ENCODE assay signal across 8 cellular contexts in the genomic region with DNA sequence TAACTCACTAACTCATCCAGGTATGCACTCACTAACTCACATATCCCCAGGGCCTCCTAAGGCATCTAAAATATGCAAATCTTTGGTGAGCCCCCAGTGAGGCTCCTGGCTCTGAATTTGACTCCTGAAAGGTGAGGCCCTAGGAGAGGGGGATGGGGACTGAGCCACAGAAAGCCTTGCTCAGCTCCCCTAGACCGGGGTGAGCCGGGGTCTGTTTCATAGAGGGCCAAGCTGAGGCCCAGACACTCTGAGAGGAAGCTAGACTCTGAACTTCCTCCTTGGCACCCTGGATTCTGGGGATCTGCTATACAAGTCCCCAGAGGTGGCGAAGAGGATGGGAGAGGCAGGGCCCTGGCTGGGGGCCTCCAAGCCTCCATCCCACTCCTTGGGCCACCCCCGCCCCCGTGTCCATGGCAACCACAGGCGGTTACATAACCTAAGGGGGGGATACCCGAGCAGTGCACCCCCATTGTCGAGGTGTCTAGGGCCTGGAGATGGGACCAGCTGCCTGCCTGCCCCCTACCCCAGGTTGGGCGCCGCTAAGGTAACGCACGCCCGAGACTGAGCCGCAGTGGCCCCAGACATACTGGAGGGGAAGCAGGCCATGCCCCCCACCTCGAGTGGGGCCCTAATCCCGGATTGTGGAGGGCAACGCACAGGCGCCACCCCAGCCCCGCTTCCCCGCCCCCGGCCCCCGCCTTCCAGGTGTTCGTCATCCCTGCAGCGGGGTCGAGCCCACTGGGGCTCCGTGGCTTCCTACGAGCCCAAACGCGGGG. TPM values are rescaled to one million over a fixed set of nuclear protein-coding genes. Genes with fewer than 3 reads are reported as not detected.
A peak's percentile ranks its signal among the peaks of the same experiment; 100 is the strongest.
DNase-seq lines count a peak whose midpoint lies in the region; ATAC-seq and TF ChIP-seq lines count a peak whose summit lies in the region.

No MANE protein-coding gene starts in this region.

- intact Hi-C loops in breast epithelium (cut with DNase I; ENCODE audit: low total_unique reads), result loop anchor here (10.0 kb wide), 1 partner anchor 82 kb away; no protein-coding TSS in a partner anchor
- intact Hi-C loops in vagina (cut with DNase I), result no loop called here

- H3K27ac ChIP-seq in breast epithelium, result peak overlapping the region; percentile 82 to 90
- no peak overlapping the region for H3K27ac ChIP-seq in mesenchymal stem cell (ENCODE audit: low read length, poor library complexity, severe bottlenecking)
- H3K27ac ChIP-seq in vagina, result peak overlapping the region; percentile 92

- peaks cover 32% of the 10 kb centered on the region for H3K79me1 ChIP-seq in mesenchymal stem cell (replicated peaks; ENCODE audit: low read length, poor library complexity, severe bottlenecking)

- peak overlapping the region; percentile 77 for H3K9ac ChIP-seq in mesenchymal stem cell (ENCODE audit: low read length)

- peak overlapping the region in 1 of 2 experiments; percentile 35 for H3K4ac ChIP-seq in mesenchymal stem cell (ENCODE audit: low read depth in 1 of 2, low read length in 2 of 2)

- peak overlapping the region; percentile 50 for H4K91ac ChIP-seq in mesenchymal stem cell (ENCODE audit: low read length)

- H2AK5ac ChIP-seq in mesenchymal stem cell (ENCODE audit: low read length, severe bottlenecking), result no peak overlapping the region

- H2BK15ac ChIP-seq in mesenchymal stem cell (ENCODE audit: low read depth, poor library complexity, severe bottlenecking), result peak overlapping the region; percentile 67

- DNase-seq in GDM1 (lab: John Stamatoyannopoulos, UW), result peak; percentile 34
- peak; percentile 24 for DNase-seq in NCI-H69 (lab: John Stamatoyannopoulos, UW)
- DNase-seq in breast epithelium (ENCODE audit: low spot score in 2 of 2), result no peak
- no peak for DNase-seq in mesenchymal stem cell
- DNase-seq in vagina (ENCODE audit: extremely low spot score in 2 of 2), result no peak
- DNase-seq in activated effector memory CD4-positive, alpha-beta T cell treated with Interleukin-2 at 50 U/mL for 16 hours, result no peak
- DNase-seq in HPDE6-E6E7 (ENCODE audit: extremely low spot score), result no peak

- peak overlapping the region; percentile 44 to 92 for H3K14ac ChIP-seq in mesenchymal stem cell (ENCODE audit: low read length in 2 of 2)

- H3K36me3 ChIP-seq in breast epithelium (no peaks in the 10 kb centered on the region), mesenchymal stem cell (ENCODE audit: control insufficient read depth in 1 of 2, insufficient read depth in 2 of 2, low read depth in 1 of 2, low read length in 2 of 2) (peaks cover 3 to 35% of the 10 kb centered on the region in 2 experiments), vagina (peaks cover 0 to 7% of the 10 kb centered on the region in 2 donors)

- H3K23ac ChIP-seq in mesenchymal stem cell (ENCODE audit: low read length in 2 of 2), result no peak overlapping the region

- ATAC-seq in HG03378 (IDR thresholded peaks at IDR 0.05; ENCODE audit: unreplicated experiment), result no peak

- no peak overlapping the region for H2BK5ac ChIP-seq in mesenchymal stem cell (ENCODE audit: low read depth, low read length, poor library complexity, severe bottlenecking)

- H3K27me3 ChIP-seq in breast epithelium (no peaks in the 10 kb centered on the region), mesenchymal stem cell (ENCODE audit: control insufficient read depth in 1 of 2, insufficient read depth in 1 of 2, low read length in 2 of 2) (no peaks in the 10 kb centered on the region), vagina (no peaks in the 10 kb centered on the region)

- peaks cover 0 to 5% of the 10 kb centered on the region in 2 donors for H3K9me3 ChIP-seq in breast epithelium
- no peaks in the 10 kb centered on the region for H3K9me3 ChIP-seq in mesenchymal stem cell (ENCODE audit: control insufficient read depth, low read length)
- no peaks in the 10 kb centered on the region for H3K9me3 ChIP-seq in vagina

- H3K4me3 ChIP-seq in breast epithelium (peak overlapping the region; percentile 70 to 81 (median 81)), mesenchymal stem cell (ENCODE audit: insufficient read depth in 1 of 2, low read depth in 1 of 2, low read length in 2 of 2) (peak overlapping the region; percentile 73 to 77), vagina (peak overlapping the region; percentile 60 to 89)

- H3K4me1 ChIP-seq in breast epithelium, result peaks cover 0 to 31% of the 10 kb centered on the region in 2 donors
- H3K4me1 ChIP-seq in mesenchymal stem cell (ENCODE audit: control insufficient read depth, insufficient read depth, low read depth, low read length), result peaks cover 31% of the 10 kb centered on the region
- H3K4me1 ChIP-seq in vagina, result peaks cover 48% of the 10 kb centered on the region

- H2AFZ ChIP-seq in mesenchymal stem cell (ENCODE audit: low read depth, low read length), result no peak overlapping the region

- H2BK12ac ChIP-seq in mesenchymal stem cell (ENCODE audit: low read length in 2 of 2), result no peak overlapping the region

- H4K8ac ChIP-seq in mesenchymal stem cell (ENCODE audit: low read length), result peak overlapping the region; percentile 89

- TF ChIP-seq POLR2A in breast epithelium (IDR thresholded peaks at IDR 0.05) (no peak), vagina (IDR thresholded peaks at IDR 0.05) (no peak)

- peak overlapping the region; percentile 33 to 61 for H3K18ac ChIP-seq in mesenchymal stem cell (ENCODE audit: low read depth in 1 of 2, low read length in 2 of 2)

- H2BK120ac ChIP-seq in mesenchymal stem cell (ENCODE audit: low read depth, low read length), result peak overlapping the region; percentile 83

- WGBS in mesenchymal stem cell, result 47% methylated on average over 29 of the region's 29 CpGs

- TF ChIP-seq CTCF in breast epithelium (IDR thresholded peaks at IDR 0.05) (no peak), vagina (IDR thresholded peaks at IDR 0.05) (no peak)

- peak overlapping the region; percentile 74 for H3K4me2 ChIP-seq in mesenchymal stem cell (ENCODE audit: low read length, poor library complexity, severe bottlenecking)

RNA-seq across cellular contexts. Expression of gene ABHD8, which starts 0.6 kb away (rescaled TPM):
- total RNA-seq in breast epithelium (10 to 100 TPM in 2 of 3 donors, 1 to 10 TPM in 1; 6.7 to 14.4 (median 11.0) TPM), vagina (10.8 TPM)
- polyA plus RNA-seq in mesenchymal stem cell (2013, experiment 1 of 2), result 5.3 TPM
- polyA plus RNA-seq in mesenchymal stem cell (2013, experiment 2 of 2), result 5.1 TPM

RNA-seq across cellular contexts. Expression of gene MRPL34, which starts 3.1 kb away (rescaled TPM):
- 100 to 1,000 TPM in 1 of 3 donors, 10 to 100 TPM in 2; 88.5 to 139 (median 98.0) TPM for total RNA-seq in breast epithelium
- 81.3 TPM for polyA plus RNA-seq in mesenchymal stem cell (2013, experiment 1 of 2)
- polyA plus RNA-seq in mesenchymal stem cell (2013, experiment 2 of 2), result 83.5 TPM
- 176 TPM for total RNA-seq in vagina

RNA-seq across cellular contexts. Expression of gene DDA1, which starts 6.8 kb away (rescaled TPM):
- 10 to 100 TPM in 2 of 3 donors, 1 to 10 TPM in 1; 9.2 to 18.7 (median 11.1) TPM for total RNA-seq in breast epithelium
- 151 TPM for polyA plus RNA-seq in mesenchymal stem cell (2013, experiment 1 of 2)
- polyA plus RNA-seq in mesenchymal stem cell (2013, experiment 2 of 2), result 152 TPM
- 12.0 TPM for total RNA-seq in vagina

RNA-seq across cellular contexts. Expression of gene ANKLE1, which starts 20.9 kb away (rescaled TPM):
- total RNA-seq in breast epithelium, result 1 to 10 TPM in 2 of 3 donors, under 1 TPM in 1; 0.96 to 1.6 (median 1.0) TPM
- polyA plus RNA-seq in mesenchymal stem cell (2013, experiment 1 of 2), result 0.36 TPM
- polyA plus RNA-seq in mesenchymal stem cell (2013, experiment 2 of 2), result 0.34 TPM
- total RNA-seq in vagina, result 2.9 TPM

RNA-seq across cellular contexts. Expression of gene ANO8, which starts 32.1 kb away (rescaled TPM):
- 1 to 10 TPM; 5.1 to 7.2 (median 5.9) TPM for total RNA-seq in breast epithelium
- polyA plus RNA-seq in mesenchymal stem cell (2013, experiment 1 of 2), result 5.5 TPM
- polyA plus RNA-seq in mesenchymal stem cell (2013, experiment 2 of 2), result 5.3 TPM
- 10.3 TPM for total RNA-seq in vagina

Comparison
In these comparisons a context has a peak if more than half of its experiments do, and no peak if none do; other contexts are left out.
1. DNase-seq: peak in GDM1 (single experiment) and NCI-H69 (single experiment); none in breast epithelium (0 of 2), mesenchymal stem cell (single experiment), vagina (0 of 2), activated effector memory CD4-positive, alpha-beta T cell treated with Interleukin-2 at 50 U/mL for 16 hours (single experiment) and HPDE6-E6E7 (single experiment).
2. Peak in every context shown above with its lines, with median percentiles within 50 percentile points of each other: H3K4me3 ChIP-seq.